ENCODE assay signal across 1 cellular context in genomic region chr20:64151634-64152530, GRCh38.
TF ChIP-seq lines count a peak whose summit lies in the region.

No MANE protein-coding gene starts in this region.

TF ChIP-seq in PFSK-1, 5 proteins besides CTCF, POLR2A, EP300 and RAD21 (continued from another document):
- TF ChIP-seq POLR2AphosphoS5 (IDR thresholded peaks at IDR 0.05; ENCODE audit: low read depth, low read length), result no peak
- peak; percentile 94 for TF ChIP-seq FOXP2 (optimal IDR thresholded peaks at IDR 0.05; ENCODE audit: borderline replicate concordance, extremely low read depth, extremely low read length, insufficient read depth)
